In the genomic region with DNA sequence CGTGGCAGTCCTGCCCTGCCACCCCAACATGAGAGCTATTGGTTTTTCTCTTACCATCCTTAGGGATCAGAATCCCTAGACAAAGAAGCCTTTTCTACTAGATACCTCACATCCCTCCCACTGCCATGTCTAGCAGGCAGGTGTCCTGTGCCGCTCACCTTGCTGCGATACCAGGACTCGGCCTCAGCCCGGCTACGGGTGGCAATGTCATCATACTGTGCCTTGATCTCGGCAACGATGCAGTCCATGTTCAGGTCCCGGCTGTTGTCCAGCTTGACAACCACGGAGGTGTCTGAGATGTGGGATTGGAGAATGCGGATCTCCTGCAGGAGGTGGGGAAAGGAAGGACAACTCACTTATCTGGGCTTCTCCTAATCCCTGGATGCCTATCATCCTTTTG, we compare ENCODE assay signal across 23 cellular contexts. TPM values are rescaled to one million over a fixed set of nuclear protein-coding genes. Genes with fewer than 3 reads are reported as not detected.
DNase-seq lines count a peak whose midpoint lies in the region; ATAC-seq and TF ChIP-seq lines count a peak whose summit lies in the region.
"Had no signal": no experiment of that assay in that cellular context is flagged by ENCODE, and none has a peak within 500 bp of the region (broad histone marks: within the 10 kb centered on the region; RNA-seq: fewer than 3 reads in every experiment).

No MANE protein-coding gene starts in this region.

- peaks cover 32% of the 10 kb centered on the region for H3K27me3 ChIP-seq in osteoblast (ENCODE audit: insufficient read depth, low read length)
- H3K27me3 ChIP-seq: BLaER1 had no signal

- no peak overlapping the region for H3K27ac ChIP-seq in osteoblast (ENCODE audit: low read depth, low read length)
- H3K27ac ChIP-seq: BLaER1, C4-2B, GM23248 had no signal

- CTCF ChIA-PET in activated naive CD4-positive, alpha-beta T cell treated with anti-CD3 and anti-CD28 coated beads, Interleukin-2, amount 10 ng/mL, durations not matched to agents 7 days and 5 days (lab: Charles Lee), result interaction anchor here (0.8 to 1.5 kb wide), 5 partner anchors 8 to 38 kb away, joined by 3 to 7 read pairs (median 4); no protein-coding TSS in a partner anchor

- no peaks in the 10 kb centered on the region for H3K36me3 Mint-ChIP-seq in activated naive CD4-positive, alpha-beta T cell treated with anti-CD3 and anti-CD28 coated beads, Interleukin-2, amount 10 ng/mL, durations not matched to agents 7 days and 5 days
- H3K36me3 Mint-ChIP-seq: CD4-positive, CD25-positive, alpha-beta regulatory T cell; CD8-positive, alpha-beta T cell had no signal

- no peaks in the 10 kb centered on the region for H4K20me1 ChIP-seq in osteoblast (ENCODE audit: insufficient read depth, low read length)
- H4K20me1 ChIP-seq: BLaER1 had no signal

- no peak overlapping the region for H3K27ac Mint-ChIP-seq in activated naive CD4-positive, alpha-beta T cell treated with anti-CD3 and anti-CD28 coated beads, Interleukin-2, amount 10 ng/mL, durations not matched to agents 7 days and 5 days
- H3K27ac Mint-ChIP-seq: B cell; CD8-positive, alpha-beta T cell had no signal

- no peak for TF ChIP-seq CTCF in osteoblast (IDR thresholded peaks at IDR 0.05; ENCODE audit: extremely low read depth, low read depth, low read length)

- H3K4me3 ChIP-seq in osteoblast (ENCODE audit: insufficient read depth, low read length), result no peak overlapping the region
- H3K4me3 ChIP-seq: BLaER1, GM23248 had no signal

- no peaks in the 10 kb centered on the region for H3K4me1 Mint-ChIP-seq in activated naive CD4-positive, alpha-beta T cell treated with anti-CD3 and anti-CD28 coated beads, Interleukin-2, amount 10 ng/mL, durations not matched to agents 7 days and 5 days
- H3K4me1 Mint-ChIP-seq: B cell; CD4-positive, CD25-positive, alpha-beta regulatory T cell had no signal

- no peaks in the 10 kb centered on the region for H3K9me3 Mint-ChIP-seq in activated naive CD4-positive, alpha-beta T cell treated with anti-CD3 and anti-CD28 coated beads, Interleukin-2, amount 10 ng/mL, durations not matched to agents 7 days and 5 days
- H3K9me3 Mint-ChIP-seq: CD8-positive, alpha-beta T cell had no signal

- peaks cover 80% of the 10 kb centered on the region for H3K27me3 Mint-ChIP-seq in activated naive CD4-positive, alpha-beta T cell treated with anti-CD3 and anti-CD28 coated beads, Interleukin-2, amount 10 ng/mL, durations not matched to agents 7 days and 5 days

- H3K4me2 ChIP-seq in osteoblast (ENCODE audit: insufficient read depth, low read length), result no peak overlapping the region
- H3K4me2 ChIP-seq: BLaER1 had no signal

- H3K79me2 ChIP-seq in osteoblast (ENCODE audit: insufficient read depth, low read length), result no peaks in the 10 kb centered on the region

- no peaks in the 10 kb centered on the region for H3K9me3 ChIP-seq in osteoblast (ENCODE audit: low read depth, low read length)
- H3K9me3 ChIP-seq: BLaER1 had no signal

- ATAC-seq in HG02981 (IDR thresholded peaks at IDR 0.05; ENCODE audit: unreplicated experiment) (no peak), GM18498 (IDR thresholded peaks at IDR 0.05; ENCODE audit: unreplicated experiment) (no peak)
- ATAC-seq: CD8-positive, alpha-beta T cell had no signal

- no peak overlapping the region for H3K4me3 Mint-ChIP-seq in activated naive CD4-positive, alpha-beta T cell treated with anti-CD3 and anti-CD28 coated beads, Interleukin-2, amount 10 ng/mL, durations not matched to agents 7 days and 5 days
- H3K4me3 Mint-ChIP-seq: B cell; CD4-positive, CD25-positive, alpha-beta regulatory T cell; CD8-positive, alpha-beta T cell had no signal

- no peak overlapping the region for H2AFZ ChIP-seq in osteoblast (ENCODE audit: low read length)
- H2AFZ ChIP-seq: GM23248 had no signal

- H3K36me3 ChIP-seq in osteoblast (ENCODE audit: insufficient read depth, low read length), result no peaks in the 10 kb centered on the region
- H3K36me3 ChIP-seq: BLaER1 had no signal

- DNase-seq in activated naive CD4-positive, alpha-beta T cell treated with anti-CD3 and anti-CD28 coated beads, Interleukin-2, amount 10 ng/mL, durations not matched to agents 7 days and 5 days, result peak; percentile 4
- no peak for DNase-seq in activated naive CD4-positive, alpha-beta T cell treated with Interleukin-2 at 50 U/mL for 16 hours
- DNase-seq in islet precursor cell (peak; percentile 51), osteoblast (ENCODE audit: insufficient read length, low spot score, missing footprints) (peak; percentile 68), ureter (ENCODE audit: low spot score) (peak; percentile 33), COR-L47 (lab: John Stamatoyannopoulos, UW) (no peak)
- DNase-seq: CD4-positive, CD25-positive, alpha-beta regulatory T cell; CD8-positive, alpha-beta T cell; DMS 273 treated with DMSO at 0.1 percent for 48 hours; DMS79 treated with DMSO at 0.1 percent for 48 hours; GF-D8; GM23248; H7; HCEC 1CT had no signal

- no peaks in the 10 kb centered on the region for H3K4me1 ChIP-seq in osteoblast (ENCODE audit: insufficient read depth, low read length)

RNA-seq across cellular contexts. Expression of a gene that starts 4.5 kb away (rescaled TPM):
- total RNA-seq in osteoblast, result not detected in 2 replicates
- total RNA-seq in ureter, result not detected
- total RNA-seq: B cell; CD4-positive, CD25-positive, alpha-beta regulatory T cell; CD8-positive, alpha-beta T cell; Daoy; GM23248; H1 had no signal

RNA-seq across cellular contexts. Expression of a gene that starts 25.4 kb away (rescaled TPM):
- 0.29 TPM in 1 of 2 replicates, not detected in the other for total RNA-seq in osteoblast
- total RNA-seq in ureter, result not detected
- total RNA-seq: B cell; CD4-positive, CD25-positive, alpha-beta regulatory T cell; CD8-positive, alpha-beta T cell; G401; H1; H7 had no signal

RNA-seq across cellular contexts. Expression of a gene that starts 42.3 kb away (rescaled TPM):
- total RNA-seq in osteoblast, result under 0.01 and 0.36 TPM in 2 replicates
- 0.62 TPM for total RNA-seq in ureter
- total RNA-seq: B cell; CD4-positive, CD25-positive, alpha-beta regulatory T cell; G401; H1; H7 had no signal

RNA-seq across cellular contexts. Expression of a gene that starts 50.6 kb away (rescaled TPM):
- total RNA-seq in osteoblast, result not detected in 2 replicates
- total RNA-seq in ureter, result not detected
- total RNA-seq: A172; B cell; CD4-positive, CD25-positive, alpha-beta regulatory T cell; CD8-positive, alpha-beta T cell; G401; GM23248; H1; H7 had no signal

Comparison
In these comparisons a context has a peak if more than half of its experiments do, and no peak if none do; other contexts are left out.
1. DNase-seq: peak in activated naive CD4-positive, alpha-beta T cell treated with anti-CD3 and anti-CD28 coated beads, Interleukin-2, amount 10 ng/mL, durations not matched to agents 7 days and 5 days (single experiment), islet precursor cell (single experiment), osteoblast (single experiment) and ureter (single experiment); none in activated naive CD4-positive, alpha-beta T cell treated with Interleukin-2 at 50 U/mL for 16 hours (single experiment) and COR-L47 (single experiment).